Comparison of ENCODE assay signal across 1 cellular context in the genomic region with DNA sequence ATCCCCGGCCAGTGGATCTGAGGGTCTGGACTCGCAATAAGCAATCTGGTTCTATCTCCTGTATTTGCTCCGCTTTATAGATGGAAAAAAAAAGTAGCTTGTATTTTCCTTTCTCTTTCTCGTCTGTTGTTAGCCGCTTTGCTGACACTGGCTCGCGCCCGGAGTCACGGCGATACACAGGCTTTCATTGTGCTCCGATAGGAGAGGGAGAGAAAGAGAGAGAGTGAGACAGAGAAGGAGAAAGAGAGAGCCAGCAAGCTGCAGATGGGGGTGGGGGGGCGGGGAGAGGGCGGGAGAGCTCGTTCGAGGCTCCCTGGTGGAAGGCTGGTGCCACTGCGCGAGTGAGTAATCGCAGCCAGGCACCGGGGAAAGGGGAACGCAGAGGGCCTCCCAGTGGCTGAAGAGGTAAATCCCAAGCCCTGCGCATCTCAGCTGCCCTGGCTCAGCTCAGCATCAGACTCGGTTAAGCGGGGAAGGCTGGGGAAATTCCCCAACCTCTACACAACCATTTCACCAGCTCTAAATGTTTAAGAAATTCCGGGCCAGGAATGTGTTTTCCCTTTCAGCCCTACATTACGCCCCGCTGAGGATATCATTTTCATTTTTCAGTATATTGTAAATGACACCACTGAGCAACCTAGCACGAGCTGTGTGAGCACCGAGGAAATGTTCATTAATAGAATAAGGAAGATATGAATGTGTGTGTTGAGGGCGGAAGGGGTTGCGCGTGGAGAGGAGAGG.
TF ChIP-seq lines count a peak whose summit lies in the region.

TSS of gene MAML2 (minus strand) at position 225 of the 741 bp plus-strand sequence. CDS start 1,300 bp downstream, outside the sequence.

TF ChIP-seq in HepG2, 621 proteins besides CTCF, POLR2A, EP300 and RAD21 (continued from another document and continues in another):
- TF ChIP-seq BRF2 (CRISPR knock-in tag; IDR thresholded peaks at IDR 0.05) = no peak
- no peak for TF ChIP-seq PRDM15 (CRISPR knock-in tag; IDR thresholded peaks at IDR 0.05)
- TF ChIP-seq ZBTB37 (CRISPR knock-in tag; IDR thresholded peaks at IDR 0.05) = no peak
- no peak for TF ChIP-seq ZNF235 (CRISPR knock-in tag; IDR thresholded peaks at IDR 0.05; ENCODE audit: borderline replicate concordance)
- TF ChIP-seq SOX13 (IDR thresholded peaks at IDR 0.05) = no peak
- no peak for TF ChIP-seq SOX13 (CRISPR knock-in tag; conservative IDR thresholded peaks at IDR 0.05 in 1 of 2, IDR thresholded peaks at IDR 0.05 in 1 of 2)
- TF ChIP-seq ZNF225 (CRISPR knock-in tag; IDR thresholded peaks at IDR 0.05) = no peak
- no peak for TF ChIP-seq GATA4 (IDR thresholded peaks at IDR 0.05; ENCODE audit: borderline replicate concordance, low read depth)
- TF ChIP-seq, protein P1, sequence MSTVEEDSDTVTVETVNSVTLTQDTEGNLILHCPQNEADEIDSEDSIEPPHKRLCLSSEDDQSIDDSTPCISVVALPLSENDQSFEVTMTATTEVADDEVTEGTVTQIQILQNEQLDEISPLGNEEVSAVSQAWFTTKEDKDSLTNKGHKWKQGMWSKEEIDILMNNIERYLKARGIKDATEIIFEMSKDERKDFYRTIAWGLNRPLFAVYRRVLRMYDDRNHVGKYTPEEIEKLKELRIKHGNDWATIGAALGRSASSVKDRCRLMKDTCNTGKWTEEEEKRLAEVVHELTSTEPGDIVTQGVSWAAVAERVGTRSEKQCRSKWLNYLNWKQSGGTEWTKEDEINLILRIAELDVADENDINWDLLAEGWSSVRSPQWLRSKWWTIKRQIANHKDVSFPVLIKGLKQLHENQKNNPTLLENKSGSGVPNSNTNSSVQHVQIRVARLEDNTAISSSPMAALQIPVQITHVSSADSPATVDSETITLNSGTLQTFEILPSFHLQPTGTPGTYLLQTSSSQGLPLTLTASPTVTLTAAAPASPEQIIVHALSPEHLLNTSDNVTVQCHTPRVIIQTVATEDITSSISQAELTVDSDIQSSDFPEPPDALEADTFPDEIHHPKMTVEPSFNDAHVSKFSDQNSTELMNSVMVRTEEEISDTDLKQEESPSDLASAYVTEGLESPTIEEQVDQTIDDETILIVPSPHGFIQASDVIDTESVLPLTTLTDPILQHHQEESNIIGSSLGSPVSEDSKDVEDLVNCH (CRISPR knock-in tag; IDR thresholded peaks at IDR 0.05) = no peak
- no peak; the same call in 1 of the 2 replicates for TF ChIP-seq ZGPAT (CRISPR knock-in tag; IDR thresholded peaks at IDR 0.05)
- TF ChIP-seq NBN (conservative IDR thresholded peaks at IDR 0.05) = no peak
- TF ChIP-seq FOXM1 (CRISPR knock-in tag; IDR thresholded peaks at IDR 0.05) = no peak
- TF ChIP-seq ATF7 (IDR thresholded peaks at IDR 0.05) = no peak
- TF ChIP-seq ATF7 (CRISPR knock-in tag; IDR thresholded peaks at IDR 0.05) = no peak
- TF ChIP-seq, protein P2, sequence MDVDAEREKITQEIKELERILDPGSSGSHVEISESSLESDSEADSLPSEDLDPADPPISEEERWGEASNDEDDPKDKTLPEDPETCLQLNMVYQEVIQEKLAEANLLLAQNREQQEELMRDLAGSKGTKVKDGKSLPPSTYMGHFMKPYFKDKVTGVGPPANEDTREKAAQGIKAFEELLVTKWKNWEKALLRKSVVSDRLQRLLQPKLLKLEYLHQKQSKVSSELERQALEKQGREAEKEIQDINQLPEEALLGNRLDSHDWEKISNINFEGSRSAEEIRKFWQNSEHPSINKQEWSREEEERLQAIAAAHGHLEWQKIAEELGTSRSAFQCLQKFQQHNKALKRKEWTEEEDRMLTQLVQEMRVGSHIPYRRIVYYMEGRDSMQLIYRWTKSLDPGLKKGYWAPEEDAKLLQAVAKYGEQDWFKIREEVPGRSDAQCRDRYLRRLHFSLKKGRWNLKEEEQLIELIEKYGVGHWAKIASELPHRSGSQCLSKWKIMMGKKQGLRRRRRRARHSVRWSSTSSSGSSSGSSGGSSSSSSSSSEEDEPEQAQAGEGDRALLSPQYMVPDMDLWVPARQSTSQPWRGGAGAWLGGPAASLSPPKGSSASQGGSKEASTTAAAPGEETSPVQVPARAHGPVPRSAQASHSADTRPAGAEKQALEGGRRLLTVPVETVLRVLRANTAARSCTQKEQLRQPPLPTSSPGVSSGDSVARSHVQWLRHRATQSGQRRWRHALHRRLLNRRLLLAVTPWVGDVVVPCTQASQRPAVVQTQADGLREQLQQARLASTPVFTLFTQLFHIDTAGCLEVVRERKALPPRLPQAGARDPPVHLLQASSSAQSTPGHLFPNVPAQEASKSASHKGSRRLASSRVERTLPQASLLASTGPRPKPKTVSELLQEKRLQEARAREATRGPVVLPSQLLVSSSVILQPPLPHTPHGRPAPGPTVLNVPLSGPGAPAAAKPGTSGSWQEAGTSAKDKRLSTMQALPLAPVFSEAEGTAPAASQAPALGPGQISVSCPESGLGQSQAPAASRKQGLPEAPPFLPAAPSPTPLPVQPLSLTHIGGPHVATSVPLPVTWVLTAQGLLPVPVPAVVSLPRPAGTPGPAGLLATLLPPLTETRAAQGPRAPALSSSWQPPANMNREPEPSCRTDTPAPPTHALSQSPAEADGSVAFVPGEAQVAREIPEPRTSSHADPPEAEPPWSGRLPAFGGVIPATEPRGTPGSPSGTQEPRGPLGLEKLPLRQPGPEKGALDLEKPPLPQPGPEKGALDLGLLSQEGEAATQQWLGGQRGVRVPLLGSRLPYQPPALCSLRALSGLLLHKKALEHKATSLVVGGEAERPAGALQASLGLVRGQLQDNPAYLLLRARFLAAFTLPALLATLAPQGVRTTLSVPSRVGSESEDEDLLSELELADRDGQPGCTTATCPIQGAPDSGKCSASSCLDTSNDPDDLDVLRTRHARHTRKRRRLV (CRISPR knock-in tag; IDR thresholded peaks at IDR 0.05) = no peak
- TF ChIP-seq ZNF644 (CRISPR knock-in tag; IDR thresholded peaks at IDR 0.05; ENCODE audit: low read depth) = no peak
- no peak for TF ChIP-seq ZNF619 (CRISPR knock-in tag; IDR thresholded peaks at IDR 0.05)
- TF ChIP-seq ZNF382 (CRISPR knock-in tag; IDR thresholded peaks at IDR 0.05; ENCODE audit: borderline replicate concordance) = no peak
- peak; percentile 55; the same call in 1 of the 2 replicates for TF ChIP-seq POLR2G (IDR thresholded peaks at IDR 0.05; ENCODE audit: low read depth, low read length)
- TF ChIP-seq ZSCAN20 (CRISPR knock-in tag; IDR thresholded peaks at IDR 0.05; ENCODE audit: borderline replicate concordance) = no peak
- TF ChIP-seq ZNF18 (CRISPR knock-in tag; IDR thresholded peaks at IDR 0.05; ENCODE audit: insufficient replicate concordance) = no peak
- TF ChIP-seq SOX6 (IDR thresholded peaks at IDR 0.05) = no peak
- no peak; the same call in 1 of the 2 replicates for TF ChIP-seq SOX6 (CRISPR knock-in tag; IDR thresholded peaks at IDR 0.05)
- no peak for TF ChIP-seq ZNF549 (CRISPR knock-in tag; IDR thresholded peaks at IDR 0.05)
- no peak for TF ChIP-seq ZNF773 (CRISPR knock-in tag; IDR thresholded peaks at IDR 0.05; ENCODE audit: borderline replicate concordance)
- no peak for TF ChIP-seq ZNF569 (CRISPR knock-in tag; IDR thresholded peaks at IDR 0.05; ENCODE audit: borderline replicate concordance)
- TF ChIP-seq, protein P3, sequence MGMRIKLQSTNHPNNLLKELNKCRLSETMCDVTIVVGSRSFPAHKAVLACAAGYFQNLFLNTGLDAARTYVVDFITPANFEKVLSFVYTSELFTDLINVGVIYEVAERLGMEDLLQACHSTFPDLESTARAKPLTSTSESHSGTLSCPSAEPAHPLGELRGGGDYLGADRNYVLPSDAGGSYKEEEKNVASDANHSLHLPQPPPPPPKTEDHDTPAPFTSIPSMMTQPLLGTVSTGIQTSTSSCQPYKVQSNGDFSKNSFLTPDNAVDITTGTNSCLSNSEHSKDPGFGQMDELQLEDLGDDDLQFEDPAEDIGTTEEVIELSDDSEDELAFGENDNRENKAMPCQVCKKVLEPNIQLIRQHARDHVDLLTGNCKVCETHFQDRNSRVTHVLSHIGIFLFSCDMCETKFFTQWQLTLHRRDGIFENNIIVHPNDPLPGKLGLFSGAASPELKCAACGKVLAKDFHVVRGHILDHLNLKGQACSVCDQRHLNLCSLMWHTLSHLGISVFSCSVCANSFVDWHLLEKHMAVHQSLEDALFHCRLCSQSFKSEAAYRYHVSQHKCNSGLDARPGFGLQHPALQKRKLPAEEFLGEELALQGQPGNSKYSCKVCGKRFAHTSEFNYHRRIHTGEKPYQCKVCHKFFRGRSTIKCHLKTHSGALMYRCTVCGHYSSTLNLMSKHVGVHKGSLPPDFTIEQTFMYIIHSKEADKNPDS (CRISPR knock-in tag; IDR thresholded peaks at IDR 0.05) = no peak
- TF ChIP-seq PLRG1 (conservative IDR thresholded peaks at IDR 0.05) = no peak
- no peak for TF ChIP-seq ZNF431 (CRISPR knock-in tag; IDR thresholded peaks at IDR 0.05; ENCODE audit: borderline replicate concordance, low read depth)
- TF ChIP-seq ZBTB34 (CRISPR knock-in tag; IDR thresholded peaks at IDR 0.05) = no peak
- TF ChIP-seq, protein P4, sequence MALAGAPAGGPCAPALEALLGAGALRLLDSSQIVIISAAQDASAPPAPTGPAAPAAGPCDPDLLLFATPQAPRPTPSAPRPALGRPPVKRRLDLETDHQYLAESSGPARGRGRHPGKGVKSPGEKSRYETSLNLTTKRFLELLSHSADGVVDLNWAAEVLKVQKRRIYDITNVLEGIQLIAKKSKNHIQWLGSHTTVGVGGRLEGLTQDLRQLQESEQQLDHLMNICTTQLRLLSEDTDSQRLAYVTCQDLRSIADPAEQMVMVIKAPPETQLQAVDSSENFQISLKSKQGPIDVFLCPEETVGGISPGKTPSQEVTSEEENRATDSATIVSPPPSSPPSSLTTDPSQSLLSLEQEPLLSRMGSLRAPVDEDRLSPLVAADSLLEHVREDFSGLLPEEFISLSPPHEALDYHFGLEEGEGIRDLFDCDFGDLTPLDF (CRISPR knock-in tag; IDR thresholded peaks at IDR 0.05) = no peak
